ENCODE assay signal across 14 cellular contexts in genomic region chr13:74930402-74931165, GRCh38.
DNase-seq lines count a peak whose midpoint lies in the region; ATAC-seq, FAIRE-seq and TF ChIP-seq lines count a peak whose summit lies in the region.
"Had no signal": no experiment of that assay in that cellular context is flagged by ENCODE, and none has a peak within 500 bp of the region (broad histone marks: within the 10 kb centered on the region; RNA-seq: fewer than 3 reads in every experiment).

No MANE protein-coding gene starts in this region.

- H3K27ac ChIP-seq in BLaER1 (peak overlapping the region; percentile 51; the same call in 1 of the 2 replicates), astrocyte (ENCODE audit: low read depth, low read length) (no peak overlapping the region), pancreas (no peak overlapping the region)
- H3K27ac ChIP-seq: skin epidermis had no signal

- 60 to 65% methylated on average over 3 of the region's 3 CpGs for WGBS in pancreas, 2 donors

- no peak overlapping the region for H3K27ac Mint-ChIP-seq in astrocyte (ENCODE audit: unreplicated experiment)

- intact Hi-C loops in pancreas (cut with DNase I), result no loop called here

- no peak overlapping the region for H2AFZ ChIP-seq in astrocyte (ENCODE audit: low read depth, low read length)

- peak overlapping the region; percentile 57 for H3K4me2 ChIP-seq in BLaER1
- no peak overlapping the region for H3K4me2 ChIP-seq in astrocyte (ENCODE audit: low read length)

- H3K79me2 ChIP-seq in astrocyte (ENCODE audit: insufficient read depth, low read length), result no peaks in the 10 kb centered on the region

- H4K20me1 ChIP-seq in BLaER1, result no peaks in the 10 kb centered on the region
- no peaks in the 10 kb centered on the region for H4K20me1 ChIP-seq in astrocyte (ENCODE audit: insufficient read depth, low read length)

- peak; percentile 87 for FAIRE-seq in astrocyte (lab: Jason Lieb, UNC)
- no peak for FAIRE-seq in pancreas (lab: Jason Lieb, UNC)

- no peaks in the 10 kb centered on the region for H3K27me3 Mint-ChIP-seq in astrocyte (ENCODE audit: low read depth, unreplicated experiment)

- no peaks in the 10 kb centered on the region for H3K36me3 ChIP-seq in BLaER1
- no peaks in the 10 kb centered on the region for H3K36me3 ChIP-seq in astrocyte (ENCODE audit: insufficient read depth, low read length)
- H3K36me3 ChIP-seq in kidney epithelial cell (ENCODE audit: control insufficient read depth, insufficient read depth, low read length), result no peaks in the 10 kb centered on the region
- H3K36me3 ChIP-seq in pancreas, result no peaks in the 10 kb centered on the region
- H3K36me3 ChIP-seq: HAP-1 had no signal

- H3K4me3 ChIP-seq in BLaER1, result no peak overlapping the region; the same call in 1 of the 2 replicates
- no peak overlapping the region for H3K4me3 ChIP-seq in astrocyte (ENCODE audit: insufficient read depth, low read depth, low read length)
- H3K4me3 ChIP-seq in kidney epithelial cell (ENCODE audit: low read depth, low read length), result no peak overlapping the region
- H3K4me3 ChIP-seq in pancreas, result no peak overlapping the region
- H3K4me3 ChIP-seq: HAP-1, mucosa of descending colon, skin epidermis had no signal

- H3K27me3 ChIP-seq in BLaER1, result no peaks in the 10 kb centered on the region
- H3K27me3 ChIP-seq in astrocyte (ENCODE audit: insufficient read depth, low read length), result no peaks in the 10 kb centered on the region
- H3K27me3 ChIP-seq in kidney epithelial cell (ENCODE audit: control insufficient read depth, insufficient read depth, low read length), result no peaks in the 10 kb centered on the region
- no peaks in the 10 kb centered on the region for H3K27me3 ChIP-seq in pancreas

- peaks cover 22% of the 10 kb centered on the region for H3K9me3 ChIP-seq in BLaER1
- H3K9me3 ChIP-seq in astrocyte (ENCODE audit: insufficient read depth, low read depth, low read length), result no peaks in the 10 kb centered on the region
- no peaks in the 10 kb centered on the region for H3K9me3 ChIP-seq in pancreas
- H3K9me3 ChIP-seq: HAP-1, mucosa of descending colon had no signal

- peaks cover 3% of the 10 kb centered on the region for H3K9me3 Mint-ChIP-seq in astrocyte (ENCODE audit: unreplicated experiment)
- H3K9me3 Mint-ChIP-seq: central memory CD8-positive, alpha-beta T cell had no signal

- DNase-seq in astrocyte (ENCODE audit: low read depth) (peak; percentile 66), kidney epithelial cell (ENCODE audit: low read depth) (peak; percentile 70), pancreas (no peak), NCI-H510A (lab: John Stamatoyannopoulos, UW) (no peak)
- DNase-seq: DMS153, mucosa of descending colon, NCI-H1417 treated with DMSO at 0.1 percent for 48 hours had no signal

- TF ChIP-seq CTCF in astrocyte (IDR thresholded peaks at IDR 0.05; ENCODE audit: insufficient read depth, low read depth, low read length), result no peak
- no peak for TF ChIP-seq CTCF in kidney epithelial cell (IDR thresholded peaks at IDR 0.05; ENCODE audit: insufficient read depth, low read length, poor library complexity, severe bottlenecking)
- TF ChIP-seq CTCF in pancreas (IDR thresholded peaks at IDR 0.05), result no peak

- ATAC-seq in HG03565 (IDR thresholded peaks at IDR 0.05; ENCODE audit: unreplicated experiment) (peak; percentile 70), pancreas (no peak), GM21528 (IDR thresholded peaks at IDR 0.05; ENCODE audit: low FRiP score, unreplicated experiment) (no peak), HG02588 (IDR thresholded peaks at IDR 0.05; ENCODE audit: unreplicated experiment) (no peak)
- ATAC-seq: mucosa of descending colon had no signal

- no peak overlapping the region for H3K4me3 Mint-ChIP-seq in astrocyte (ENCODE audit: unreplicated experiment)
- H3K4me3 Mint-ChIP-seq: central memory CD8-positive, alpha-beta T cell had no signal

- peaks cover 34% of the 10 kb centered on the region for H3K4me1 ChIP-seq in BLaER1
- no peaks in the 10 kb centered on the region for H3K4me1 ChIP-seq in astrocyte (ENCODE audit: insufficient read depth, low read length)
- H3K4me1 ChIP-seq in pancreas, result no peaks in the 10 kb centered on the region
- H3K4me1 ChIP-seq: HAP-1 had no signal

- peaks cover 5% of the 10 kb centered on the region for H3K4me1 Mint-ChIP-seq in astrocyte (ENCODE audit: low read depth, unreplicated experiment)
- H3K4me1 Mint-ChIP-seq: central memory CD8-positive, alpha-beta T cell had no signal

- H3K36me3 Mint-ChIP-seq in astrocyte (ENCODE audit: low read depth, unreplicated experiment), result no peaks in the 10 kb centered on the region

- no peak overlapping the region for H3K9ac ChIP-seq in BLaER1
- H3K9ac ChIP-seq in astrocyte (ENCODE audit: low read length), result no peak overlapping the region

Comparison
In these comparisons a context has a peak if more than half of its experiments do, and no peak if none do; other contexts are left out.
1. DNase-seq: peak in astrocyte (single experiment) and kidney epithelial cell (single experiment); none in pancreas (0 of 6) and NCI-H510A (single experiment).